In genomic region chrX:70908541-70908940, GRCh38 we compare ENCODE assay signal across 1 cellular context.
TF ChIP-seq lines count a peak whose summit lies in the region.

TSS of gene TEX11 (minus strand) at chrX:70908711. CDS start at chrX:70907789, 922 bp downstream.

TF ChIP-seq in GM23338, 12 proteins besides CTCF, POLR2A, EP300 and RAD21 (continued from another document):
- TF ChIP-seq REST (IDR thresholded peaks at IDR 0.05; ENCODE audit: unreplicated experiment) (no peak), ETS1 (IDR thresholded peaks at IDR 0.05) (no peak), ZNF331 (CRISPR knock-in tag; IDR thresholded peaks at IDR 0.05; ENCODE audit: low read depth) (no peak), EZH2 (IDR thresholded peaks at IDR 0.05; ENCODE audit: low read depth, unreplicated experiment) (no peak), ZNF114 (CRISPR knock-in tag; IDR thresholded peaks at IDR 0.05) (no peak), NANOG (IDR thresholded peaks at IDR 0.05; ENCODE audit: borderline replicate concordance) (no peak), ZNF462 (CRISPR knock-in tag; IDR thresholded peaks at IDR 0.05) (no peak), POLR2AphosphoS5 (IDR thresholded peaks at IDR 0.05; ENCODE audit: low read depth) (no peak), JUNB (IDR thresholded peaks at IDR 0.05; ENCODE audit: unreplicated experiment) (no peak)
